ENCODE assay signal across 21 cellular contexts in the genomic region with DNA sequence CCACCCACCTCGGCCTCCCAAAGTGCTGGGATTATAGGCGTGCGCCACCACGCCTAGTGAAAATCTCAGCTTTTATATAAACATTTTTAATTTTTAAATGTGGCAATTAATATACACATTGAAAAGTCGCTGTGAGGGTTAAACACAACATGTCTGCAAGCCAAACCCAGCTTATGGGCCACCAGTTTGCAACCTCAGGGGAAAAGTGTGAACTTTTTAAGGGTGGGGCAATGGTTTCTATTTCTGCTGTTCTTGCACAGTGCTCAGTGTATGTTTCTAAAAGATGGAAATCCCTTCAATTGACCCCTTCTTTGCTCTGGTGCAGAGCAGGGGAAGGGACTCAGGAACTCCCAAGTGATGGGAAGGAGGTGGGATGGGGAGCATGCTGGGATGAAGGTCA. TPM values are rescaled to one million over a fixed set of nuclear protein-coding genes. Genes with fewer than 3 reads are reported as not detected.
A peak's percentile ranks its signal among the peaks of the same experiment; 100 is the strongest.
DNase-seq lines count a peak whose midpoint lies in the region; ATAC-seq and TF ChIP-seq lines count a peak whose summit lies in the region.
"Had no signal": no experiment of that assay in that cellular context is flagged by ENCODE, and none has a peak within 500 bp of the region (broad histone marks: within the 10 kb centered on the region; RNA-seq: fewer than 3 reads in every experiment).

No MANE protein-coding gene starts in this region.

- no peak overlapping the region for H3K4me3 Mint-ChIP-seq in activated naive CD8-positive, alpha-beta T cell treated with anti-CD3 and anti-CD28 coated beads, Interleukin-2, amount 10 ng/mL, durations not matched to agents 7 days and 5 days
- no peak overlapping the region for H3K4me3 Mint-ChIP-seq in activated naive CD8-positive, alpha-beta T cell treated with anti-CD3 and anti-CD28 coated beads for 36 hours
- H3K4me3 Mint-ChIP-seq in nephron progenitor cell (no peak overlapping the region), MCF 10A (ENCODE audit: unreplicated experiment) (no peak overlapping the region)
- H3K4me3 Mint-ChIP-seq: HFFc6 had no signal

- no peak for TF ChIP-seq POLR2A in esophagus squamous epithelium (IDR thresholded peaks at IDR 0.05)

- H3K27me3 Mint-ChIP-seq in activated naive CD8-positive, alpha-beta T cell treated with anti-CD3 and anti-CD28 coated beads, Interleukin-2, amount 10 ng/mL, durations not matched to agents 7 days and 5 days: no peaks in the 10 kb centered on the region
- H3K27me3 Mint-ChIP-seq in activated naive CD8-positive, alpha-beta T cell treated with anti-CD3 and anti-CD28 coated beads for 36 hours: no peaks in the 10 kb centered on the region
- H3K27me3 Mint-ChIP-seq in nephron progenitor cell (ENCODE audit: low read depth, poor library complexity): peaks cover 4% of the 10 kb centered on the region
- H3K27me3 Mint-ChIP-seq in MCF 10A (ENCODE audit: insufficient read depth, unreplicated experiment): no peaks in the 10 kb centered on the region

- ATAC-seq in activated naive CD8-positive, alpha-beta T cell treated with anti-CD3 and anti-CD28 coated beads, Interleukin-2, amount 10 ng/mL, durations not matched to agents 7 days and 5 days (ENCODE audit: low read depth): no peak
- ATAC-seq: A549 had no signal

- H3K27ac ChIP-seq in hepatocyte (peak overlapping the region; percentile 46), esophagus squamous epithelium (peak overlapping the region in 1 of 4 donors; percentile 79)
- H3K27ac ChIP-seq: A549, C4-2B, KMS-11 had no signal

- no peak overlapping the region for H3K4me2 ChIP-seq in hepatocyte
- H3K4me2 ChIP-seq: A549, KMS-11 had no signal

- H2AFZ ChIP-seq in hepatocyte: no peak overlapping the region

- no peaks in the 10 kb centered on the region for H3K27me3 ChIP-seq in hepatocyte
- H3K27me3 ChIP-seq in esophagus squamous epithelium: no peaks in the 10 kb centered on the region

- H4K20me1 ChIP-seq in hepatocyte (ENCODE audit: insufficient read depth, poor library complexity, severe bottlenecking): no peaks in the 10 kb centered on the region

- peaks cover 38% of the 10 kb centered on the region for H3K4me1 ChIP-seq in hepatocyte (ENCODE audit: insufficient read depth)
- peaks cover 11 to 61% (median 13%) of the 10 kb centered on the region in 3 donors for H3K4me1 ChIP-seq in esophagus squamous epithelium

- WGBS in hepatocyte (ENCODE audit: low lambda C conversion rate, missing lambda C conversion rate): 93% methylated on average over 5 of the region's 5 CpGs
- WGBS in esophagus squamous epithelium, 2 donors: 83 to 95% methylated on average over 4 to 5 of the region's 5 CpGs

- no peaks in the 10 kb centered on the region for H3K9me2 ChIP-seq in hepatocyte (replicated peaks; ENCODE audit: insufficient read depth)

- no peak for DNase-seq in activated naive CD8-positive, alpha-beta T cell treated with anti-CD3 and anti-CD28 coated beads, Interleukin-2, amount 10 ng/mL, durations not matched to agents 7 days and 5 days
- DNase-seq in activated naive CD8-positive, alpha-beta T cell treated with anti-CD3 and anti-CD28 coated beads for 36 hours: no peak
- DNase-seq in hepatocyte (ENCODE audit: low spot score) (no peak), nephron progenitor cell (no peak), foreskin fibroblast (no peak), MCF 10A (ENCODE audit: unreplicated experiment) (no peak), NCI-H82 treated with DMSO at 0.1 percent for 48 hours (lab: John Stamatoyannopoulos, UW; ENCODE audit: unreplicated experiment) (no peak), esophagus squamous epithelium (lab: John Stamatoyannopoulos, UW) (no peak)
- DNase-seq: COR-L47, DMS153, EL, HFFc6, NCI-H1048, NCI-H1436 treated with DMSO at 0.1 percent for 48 hours, NCI-H2029 treated with DMSO at 0.1 percent for 48 hours, NCI-H510A, NCI-H774 had no signal

- H3K9me3 ChIP-seq in hepatocyte (ENCODE audit: low read depth) (no peaks in the 10 kb centered on the region), esophagus squamous epithelium (no peaks in the 10 kb centered on the region)
- H3K9me3 ChIP-seq: A549 had no signal

- peak overlapping the region; percentile 37 for H3K27ac Mint-ChIP-seq in activated naive CD8-positive, alpha-beta T cell treated with anti-CD3 and anti-CD28 coated beads, Interleukin-2, amount 10 ng/mL, durations not matched to agents 7 days and 5 days
- no peak overlapping the region for H3K27ac Mint-ChIP-seq in activated naive CD8-positive, alpha-beta T cell treated with anti-CD3 and anti-CD28 coated beads for 36 hours
- H3K27ac Mint-ChIP-seq in nephron progenitor cell (peak overlapping the region; percentile 25), MCF 10A (ENCODE audit: low read depth, unreplicated experiment) (no peak overlapping the region)
- H3K27ac Mint-ChIP-seq: HFFc6 had no signal

- BruUV-seq in MCF 10A (replicated peaks; lab: Mats Ljungman, UMichigan): no TSS peak

- no peaks in the 10 kb centered on the region for H3K36me3 Mint-ChIP-seq in activated naive CD8-positive, alpha-beta T cell treated with anti-CD3 and anti-CD28 coated beads, Interleukin-2, amount 10 ng/mL, durations not matched to agents 7 days and 5 days
- no peaks in the 10 kb centered on the region for H3K36me3 Mint-ChIP-seq in activated naive CD8-positive, alpha-beta T cell treated with anti-CD3 and anti-CD28 coated beads for 36 hours
- no peaks in the 10 kb centered on the region for H3K36me3 Mint-ChIP-seq in nephron progenitor cell (ENCODE audit: low read depth)
- H3K36me3 Mint-ChIP-seq in MCF 10A (ENCODE audit: insufficient read depth, unreplicated experiment): peaks cover 2% of the 10 kb centered on the region

- POLR2A ChIA-PET in activated naive CD8-positive, alpha-beta T cell treated with anti-CD3 and anti-CD28 coated beads, Interleukin-2, amount 10 ng/mL, durations not matched to agents 7 days and 5 days (lab: Charles Lee): no interaction called here
- POLR2A ChIA-PET in MCF 10A (lab: Yijun Ruan, JAX): interaction anchor here (0.5 to 1.7 kb wide), 3 partner anchors 18 to 1372 kb away, joined by 3 to 6 read pairs (median 3); partner anchors contain the start of genes RNF43 and SUPT4H1

- peaks cover 64% of the 10 kb centered on the region for H3K79me2 ChIP-seq in hepatocyte

- TF ChIP-seq CTCF in hepatocyte (IDR thresholded peaks at IDR 0.05; ENCODE audit: poor library complexity) (no peak), nephron progenitor cell (IDR thresholded peaks at IDR 0.05) (no peak), foreskin fibroblast (IDR thresholded peaks at IDR 0.05; ENCODE audit: low read depth, low read length) (no peak), MCF 10A (IDR thresholded peaks at IDR 0.05; ENCODE audit: unreplicated experiment) (no peak), esophagus squamous epithelium (IDR thresholded peaks at IDR 0.05) (no peak)

- H3K9me3 Mint-ChIP-seq in activated naive CD8-positive, alpha-beta T cell treated with anti-CD3 and anti-CD28 coated beads, Interleukin-2, amount 10 ng/mL, durations not matched to agents 7 days and 5 days: no peaks in the 10 kb centered on the region
- no peaks in the 10 kb centered on the region for H3K9me3 Mint-ChIP-seq in activated naive CD8-positive, alpha-beta T cell treated with anti-CD3 and anti-CD28 coated beads for 36 hours
- H3K9me3 Mint-ChIP-seq in nephron progenitor cell (no peaks in the 10 kb centered on the region), MCF 10A (ENCODE audit: unreplicated experiment) (no peaks in the 10 kb centered on the region)
- H3K9me3 Mint-ChIP-seq: HFFc6 had no signal

- intact Hi-C loops in MCF 10A (cut with micrococcal nuclease): no loop called here
- intact Hi-C loops in esophagus squamous epithelium (cut with DNase I): no loop called here

- peaks cover 17% of the 10 kb centered on the region for H3K4me1 Mint-ChIP-seq in activated naive CD8-positive, alpha-beta T cell treated with anti-CD3 and anti-CD28 coated beads, Interleukin-2, amount 10 ng/mL, durations not matched to agents 7 days and 5 days
- peaks cover 14% of the 10 kb centered on the region for H3K4me1 Mint-ChIP-seq in activated naive CD8-positive, alpha-beta T cell treated with anti-CD3 and anti-CD28 coated beads for 36 hours
- peaks cover 23% of the 10 kb centered on the region for H3K4me1 Mint-ChIP-seq in nephron progenitor cell
- H3K4me1 Mint-ChIP-seq in MCF 10A (ENCODE audit: insufficient read depth, unreplicated experiment): peaks cover 5% of the 10 kb centered on the region

- H3K36me3 ChIP-seq in hepatocyte (replicated peaks; ENCODE audit: insufficient read depth, low read depth): no peaks in the 10 kb centered on the region
- peaks cover 0 to 18% (median 0%) of the 10 kb centered on the region in 3 donors for H3K36me3 ChIP-seq in esophagus squamous epithelium

- no peak overlapping the region for H3K4me3 ChIP-seq in hepatocyte
- H3K4me3 ChIP-seq in foreskin fibroblast (ENCODE audit: low read depth in 1 of 2, low read length in 2 of 2): no peak overlapping the region
- no peak overlapping the region for H3K4me3 ChIP-seq in esophagus squamous epithelium
- H3K4me3 ChIP-seq: A549 had no signal

- CTCF ChIA-PET in MCF 10A (lab: Yijun Ruan, JAX): no interaction called here

RNA-seq across cellular contexts. Expression of gene SUPT4H1, which starts 18.3 kb away (rescaled TPM):
- total RNA-seq in activated naive CD8-positive, alpha-beta T cell treated with anti-CD3 and anti-CD28 coated beads, Interleukin-2, amount 10 ng/mL, durations not matched to agents 7 days and 5 days: 10 to 100 TPM; 66.4 to 70.2 TPM
- 100 to 1,000 TPM; 136 to 139 TPM for total RNA-seq in activated naive CD8-positive, alpha-beta T cell treated with anti-CD3 and anti-CD28 coated beads for 36 hours
- total RNA-seq in hepatocyte (54.5 and 62.1 TPM in 2 replicates), MCF 10A (2022) (63.4 and 90.8 TPM in 2 replicates), esophagus squamous epithelium (10 to 100 TPM; 29.9 to 54.9 (median 37.0) TPM)
- 91.3 and 108 TPM in 2 replicates for polyA plus RNA-seq in hepatocyte

RNA-seq across cellular contexts. Expression of gene TSPOAP1, which starts 41.7 kb away (rescaled TPM):
- total RNA-seq in activated naive CD8-positive, alpha-beta T cell treated with anti-CD3 and anti-CD28 coated beads, Interleukin-2, amount 10 ng/mL, durations not matched to agents 7 days and 5 days: 10 to 100 TPM; 70.6 to 77.7 TPM
- 10 to 100 TPM; 13.7 to 15.4 TPM for total RNA-seq in activated naive CD8-positive, alpha-beta T cell treated with anti-CD3 and anti-CD28 coated beads for 36 hours
- total RNA-seq in hepatocyte (10.0 and 15.4 TPM in 2 replicates), MCF 10A (2022) (not detected in 2 replicates), esophagus squamous epithelium (10 to 100 TPM in 1 of 4 donors, 1 to 10 TPM in 3; 2.9 to 16.0 (median 3.3) TPM)
- 17.8 and 19.0 TPM in 2 replicates for polyA plus RNA-seq in hepatocyte
- total RNA-seq: H4 had no signal
- polyA plus RNA-seq: A549 had no signal

RNA-seq across cellular contexts. Expression of gene RNF43, which starts 47.0 kb away (rescaled TPM):
- total RNA-seq in activated naive CD8-positive, alpha-beta T cell treated with anti-CD3 and anti-CD28 coated beads, Interleukin-2, amount 10 ng/mL, durations not matched to agents 7 days and 5 days: under 1 TPM in 1 of 2 experiments, not detected in 1; 0.72 TPM
- under 1 TPM; 0.41 to 0.48 TPM for total RNA-seq in activated naive CD8-positive, alpha-beta T cell treated with anti-CD3 and anti-CD28 coated beads for 36 hours
- total RNA-seq in hepatocyte: 6.5 and 10.1 TPM in 2 replicates
- 7.9 and 12.4 TPM in 2 replicates for polyA plus RNA-seq in hepatocyte
- total RNA-seq in MCF 10A (2022): 6.7 and 7.9 TPM in 2 replicates
- total RNA-seq in esophagus squamous epithelium: 10 to 100 TPM in 1 of 4 donors, 1 to 10 TPM in 3; 6.4 to 13.8 (median 8.1) TPM
- total RNA-seq: HFFc6 had no signal

Comparison
In these comparisons a context has a peak if more than half of its experiments do, and no peak if none do; other contexts are left out.
1. H3K27ac Mint-ChIP-seq: peak in activated naive CD8-positive, alpha-beta T cell treated with anti-CD3 and anti-CD28 coated beads, Interleukin-2, amount 10 ng/mL, durations not matched to agents 7 days and 5 days (single experiment) and nephron progenitor cell (single experiment); none in activated naive CD8-positive, alpha-beta T cell treated with anti-CD3 and anti-CD28 coated beads for 36 hours (single experiment) and MCF 10A (single experiment).